1 cellular context compared by ENCODE assay signal in the genomic region with DNA sequence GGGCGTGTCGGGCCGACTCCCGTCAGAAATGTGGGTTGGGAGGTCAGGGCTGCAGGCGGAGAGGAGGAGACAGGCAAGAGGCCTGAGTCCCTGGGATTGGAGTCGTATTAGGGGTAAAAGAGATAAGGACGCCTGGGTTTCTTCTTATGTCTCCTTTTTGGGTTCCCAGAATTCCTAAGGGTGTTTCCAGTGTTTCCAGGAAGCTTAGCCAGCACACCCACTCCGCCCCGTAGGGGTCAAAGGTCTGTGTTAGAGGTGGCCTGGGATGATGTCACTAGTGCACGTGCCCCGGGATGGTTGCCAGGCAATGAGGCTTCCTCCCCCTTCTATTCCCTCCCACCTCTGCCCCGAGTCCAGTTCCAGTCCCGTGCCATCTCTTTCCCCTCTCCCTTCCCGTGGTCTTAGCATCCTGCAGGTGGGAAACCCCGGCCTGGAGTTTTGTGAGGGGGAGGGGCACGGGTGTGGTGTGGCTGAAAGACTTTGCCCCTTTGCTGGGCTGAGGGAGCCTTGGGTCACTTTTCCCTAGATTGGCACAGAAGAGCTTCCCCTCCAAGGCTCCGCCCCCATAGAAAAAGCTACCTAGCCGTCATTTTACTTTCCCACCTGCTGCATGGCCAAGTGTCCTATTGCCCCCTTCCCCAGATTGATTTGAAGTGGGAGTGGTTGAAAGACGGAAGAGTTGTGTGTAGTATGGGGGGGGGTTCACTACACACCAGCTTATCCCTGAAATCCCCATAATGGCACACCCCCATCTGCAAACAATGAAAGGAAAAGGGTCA.
A peak's percentile ranks its signal among the peaks of the same experiment; 100 is the strongest.
TF ChIP-seq lines count a peak whose summit lies in the region.

No MANE protein-coding gene starts in this region.

TF ChIP-seq in liver, 16 proteins besides CTCF, POLR2A, EP300 and RAD21 (continued from another document):
- TF ChIP-seq, protein P1, sequence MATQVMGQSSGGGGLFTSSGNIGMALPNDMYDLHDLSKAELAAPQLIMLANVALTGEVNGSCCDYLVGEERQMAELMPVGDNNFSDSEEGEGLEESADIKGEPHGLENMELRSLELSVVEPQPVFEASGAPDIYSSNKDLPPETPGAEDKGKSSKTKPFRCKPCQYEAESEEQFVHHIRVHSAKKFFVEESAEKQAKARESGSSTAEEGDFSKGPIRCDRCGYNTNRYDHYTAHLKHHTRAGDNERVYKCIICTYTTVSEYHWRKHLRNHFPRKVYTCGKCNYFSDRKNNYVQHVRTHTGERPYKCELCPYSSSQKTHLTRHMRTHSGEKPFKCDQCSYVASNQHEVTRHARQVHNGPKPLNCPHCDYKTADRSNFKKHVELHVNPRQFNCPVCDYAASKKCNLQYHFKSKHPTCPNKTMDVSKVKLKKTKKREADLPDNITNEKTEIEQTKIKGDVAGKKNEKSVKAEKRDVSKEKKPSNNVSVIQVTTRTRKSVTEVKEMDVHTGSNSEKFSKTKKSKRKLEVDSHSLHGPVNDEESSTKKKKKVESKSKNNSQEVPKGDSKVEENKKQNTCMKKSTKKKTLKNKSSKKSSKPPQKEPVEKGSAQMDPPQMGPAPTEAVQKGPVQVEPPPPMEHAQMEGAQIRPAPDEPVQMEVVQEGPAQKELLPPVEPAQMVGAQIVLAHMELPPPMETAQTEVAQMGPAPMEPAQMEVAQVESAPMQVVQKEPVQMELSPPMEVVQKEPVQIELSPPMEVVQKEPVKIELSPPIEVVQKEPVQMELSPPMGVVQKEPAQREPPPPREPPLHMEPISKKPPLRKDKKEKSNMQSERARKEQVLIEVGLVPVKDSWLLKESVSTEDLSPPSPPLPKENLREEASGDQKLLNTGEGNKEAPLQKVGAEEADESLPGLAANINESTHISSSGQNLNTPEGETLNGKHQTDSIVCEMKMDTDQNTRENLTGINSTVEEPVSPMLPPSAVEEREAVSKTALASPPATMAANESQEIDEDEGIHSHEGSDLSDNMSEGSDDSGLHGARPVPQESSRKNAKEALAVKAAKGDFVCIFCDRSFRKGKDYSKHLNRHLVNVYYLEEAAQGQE (IDR thresholded peaks at IDR 0.05) = peak; percentile 89
- peak; percentile 98 for TF ChIP-seq SP1 (IDR thresholded peaks at IDR 0.05)
